Comparison of ENCODE assay signal across 1 cellular context in the genomic region with DNA sequence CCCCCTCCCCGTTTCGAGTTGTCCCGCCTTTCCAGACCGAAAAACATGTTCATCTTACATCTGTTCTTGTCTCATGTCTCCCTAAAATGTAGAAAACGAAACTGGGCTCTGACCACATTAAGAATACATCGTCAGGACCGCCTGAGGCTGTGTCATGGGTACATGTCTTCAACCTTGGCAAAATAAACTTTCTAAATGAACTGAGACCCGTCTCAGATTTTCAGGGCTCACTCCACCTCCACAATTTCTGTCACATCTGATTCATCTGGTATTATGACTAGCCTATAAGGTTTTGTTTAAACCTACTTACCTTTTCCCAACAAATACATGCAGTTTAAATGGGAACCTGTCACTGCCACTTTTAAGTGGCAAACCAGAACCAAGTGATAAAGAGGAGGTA.
TF ChIP-seq lines count a peak whose summit lies in the region.

No MANE protein-coding gene starts in this region.

TF ChIP-seq in GM12878, 131 proteins besides CTCF, POLR2A, EP300 and RAD21:
- no peak for TF ChIP-seq SREBF2 (IDR thresholded peaks at IDR 0.05; ENCODE audit: low read length)
- no peak for TF ChIP-seq ZSCAN29 (IDR thresholded peaks at IDR 0.05)
